In genomic region chr10:21975378-21975990, GRCh38 we compare ENCODE assay signal across 1 cellular context.
TF ChIP-seq lines count a peak whose summit lies in the region.

No MANE protein-coding gene starts in this region.

TF ChIP-seq in HEK293, 187 proteins besides CTCF, POLR2A, EP300 and RAD21 (continued from another document):
- TF ChIP-seq ZNF280D (tag by site-specific recombination; IDR thresholded peaks at IDR 0.05) (no peak), ZBTB26 (tag by site-specific recombination; optimal IDR thresholded peaks at IDR 0.05) (no peak), ZEB2 (tag by site-specific recombination; IDR thresholded peaks at IDR 0.05) (0 out of 2 replicates have a peak, but pooled peaks have one; percentile 34), IKZF3 (tag by site-specific recombination; IDR thresholded peaks at IDR 0.05) (peak; percentile 65), ZNF555 (tag by site-specific recombination; conservative IDR thresholded peaks at IDR 0.05) (no peak), ZNF416 (tag by site-specific recombination; IDR thresholded peaks at IDR 0.05) (no peak), ZNF324 (tag by site-specific recombination; IDR thresholded peaks at IDR 0.05) (no peak), ZNF175 (tag by site-specific recombination; IDR thresholded peaks at IDR 0.05) (no peak), ZNF157 (tag by site-specific recombination; IDR thresholded peaks at IDR 0.05) (no peak), ZNF510 (tag by site-specific recombination; IDR thresholded peaks at IDR 0.05; ENCODE audit: insufficient replicate concordance) (no peak), ZNF202 (tag by site-specific recombination; IDR thresholded peaks at IDR 0.05; ENCODE audit: borderline replicate concordance) (no peak), TRIM28 (IDR thresholded peaks at IDR 0.05; ENCODE audit: borderline replicate concordance, low read length) (peak; percentile 86; the same call in 1 of the 2 replicates), ZBTB20 (tag by site-specific recombination; IDR thresholded peaks at IDR 0.05) (no peak), SCRT1 (tag by site-specific recombination; IDR thresholded peaks at IDR 0.05; ENCODE audit: borderline replicate concordance) (no peak), ZNF585B (tag by site-specific recombination; IDR thresholded peaks at IDR 0.05) (no peak), ZBTB17 (tag by site-specific recombination; IDR thresholded peaks at IDR 0.05) (peak; percentile 49), ZNF24 (tag by site-specific recombination; IDR thresholded peaks at IDR 0.05) (0 out of 2 replicates have a peak, but pooled peaks have one; percentile 23), TCF7L2 (IDR thresholded peaks at IDR 0.05; ENCODE audit: borderline replicate concordance, low read depth, low read length) (peak; percentile 52; the same call in 1 of the 2 replicates), ZNF600 (tag by site-specific recombination; IDR thresholded peaks at IDR 0.05) (no peak), SP2 (tag by site-specific recombination; IDR thresholded peaks at IDR 0.05) (peak; percentile 15; the same call in 1 of the 2 replicates), PRDM1 (tag by site-specific recombination; IDR thresholded peaks at IDR 0.05) (peak; percentile 77), ZNF843 (tag by site-specific recombination; IDR thresholded peaks at IDR 0.05) (peak; percentile 86), ZNF132 (tag by site-specific recombination; IDR thresholded peaks at IDR 0.05; ENCODE audit: borderline replicate concordance) (no peak), OVOL3 (tag by site-specific recombination; IDR thresholded peaks at IDR 0.05) (peak; percentile 93)
- TF ChIP-seq, protein P1, sequence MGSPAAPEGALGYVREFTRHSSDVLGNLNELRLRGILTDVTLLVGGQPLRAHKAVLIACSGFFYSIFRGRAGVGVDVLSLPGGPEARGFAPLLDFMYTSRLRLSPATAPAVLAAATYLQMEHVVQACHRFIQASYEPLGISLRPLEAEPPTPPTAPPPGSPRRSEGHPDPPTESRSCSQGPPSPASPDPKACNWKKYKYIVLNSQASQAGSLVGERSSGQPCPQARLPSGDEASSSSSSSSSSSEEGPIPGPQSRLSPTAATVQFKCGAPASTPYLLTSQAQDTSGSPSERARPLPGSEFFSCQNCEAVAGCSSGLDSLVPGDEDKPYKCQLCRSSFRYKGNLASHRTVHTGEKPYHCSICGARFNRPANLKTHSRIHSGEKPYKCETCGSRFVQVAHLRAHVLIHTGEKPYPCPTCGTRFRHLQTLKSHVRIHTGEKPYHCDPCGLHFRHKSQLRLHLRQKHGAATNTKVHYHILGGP (tag by site-specific recombination; IDR thresholded peaks at IDR 0.05): 0 out of 2 replicates have a peak, but pooled peaks have one; percentile 17
- TF ChIP-seq, protein P2, sequence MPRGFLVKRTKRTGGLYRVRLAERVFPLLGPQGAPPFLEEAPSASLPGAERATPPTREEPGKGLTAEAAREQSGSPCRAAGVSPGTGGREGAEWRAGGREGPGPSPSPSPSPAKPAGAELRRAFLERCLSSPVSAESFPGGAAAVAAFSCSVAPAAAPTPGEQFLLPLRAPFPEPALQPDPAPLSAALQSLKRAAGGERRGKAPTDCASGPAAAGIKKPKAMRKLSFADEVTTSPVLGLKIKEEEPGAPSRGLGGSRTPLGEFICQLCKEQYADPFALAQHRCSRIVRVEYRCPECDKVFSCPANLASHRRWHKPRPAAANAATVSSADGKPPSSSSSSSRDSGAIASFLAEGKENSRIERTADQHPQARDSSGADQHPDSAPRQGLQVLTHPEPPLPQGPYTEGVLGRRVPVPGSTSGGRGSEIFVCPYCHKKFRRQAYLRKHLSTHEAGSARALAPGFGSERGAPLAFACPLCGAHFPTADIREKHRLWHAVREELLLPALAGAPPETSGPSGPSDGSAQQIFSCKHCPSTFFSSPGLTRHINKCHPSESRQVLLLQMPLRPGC (tag by site-specific recombination; IDR thresholded peaks at IDR 0.05): 0 out of 2 replicates have a peak, but pooled peaks have one; percentile 45
- TF ChIP-seq, protein P3, sequence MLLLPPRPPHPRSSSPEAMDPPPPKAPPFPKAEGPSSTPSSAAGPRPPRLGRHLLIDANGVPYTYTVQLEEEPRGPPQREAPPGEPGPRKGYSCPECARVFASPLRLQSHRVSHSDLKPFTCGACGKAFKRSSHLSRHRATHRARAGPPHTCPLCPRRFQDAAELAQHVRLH (tag by site-specific recombination; IDR thresholded peaks at IDR 0.05): peak; percentile 47; the same call in 1 of the 2 replicates
- TF ChIP-seq, protein P4, sequence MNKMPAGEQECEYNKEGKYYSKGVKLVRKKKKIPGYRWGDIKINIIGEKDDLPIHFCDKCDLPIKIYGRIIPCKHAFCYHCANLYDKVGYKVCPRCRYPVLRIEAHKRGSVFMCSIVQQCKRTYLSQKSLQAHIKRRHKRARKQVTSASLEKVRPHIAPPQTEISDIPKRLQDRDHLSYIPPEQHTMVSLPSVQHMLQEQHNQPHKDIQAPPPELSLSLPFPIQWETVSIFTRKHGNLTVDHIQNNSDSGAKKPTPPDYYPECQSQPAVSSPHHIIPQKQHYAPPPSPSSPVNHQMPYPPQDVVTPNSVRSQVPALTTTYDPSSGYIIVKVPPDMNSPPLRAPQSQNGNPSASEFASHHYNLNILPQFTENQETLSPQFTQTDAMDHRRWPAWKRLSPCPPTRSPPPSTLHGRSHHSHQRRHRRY (tag by site-specific recombination; IDR thresholded peaks at IDR 0.05): no peak
- TF ChIP-seq, protein P5, sequence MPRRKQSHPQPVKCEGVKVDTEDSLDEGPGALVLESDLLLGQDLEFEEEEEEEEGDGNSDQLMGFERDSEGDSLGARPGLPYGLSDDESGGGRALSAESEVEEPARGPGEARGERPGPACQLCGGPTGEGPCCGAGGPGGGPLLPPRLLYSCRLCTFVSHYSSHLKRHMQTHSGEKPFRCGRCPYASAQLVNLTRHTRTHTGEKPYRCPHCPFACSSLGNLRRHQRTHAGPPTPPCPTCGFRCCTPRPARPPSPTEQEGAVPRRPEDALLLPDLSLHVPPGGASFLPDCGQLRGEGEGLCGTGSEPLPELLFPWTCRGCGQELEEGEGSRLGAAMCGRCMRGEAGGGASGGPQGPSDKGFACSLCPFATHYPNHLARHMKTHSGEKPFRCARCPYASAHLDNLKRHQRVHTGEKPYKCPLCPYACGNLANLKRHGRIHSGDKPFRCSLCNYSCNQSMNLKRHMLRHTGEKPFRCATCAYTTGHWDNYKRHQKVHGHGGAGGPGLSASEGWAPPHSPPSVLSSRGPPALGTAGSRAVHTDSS (tag by site-specific recombination; IDR thresholded peaks at IDR 0.05): no peak
- TF ChIP-seq, protein P6, sequence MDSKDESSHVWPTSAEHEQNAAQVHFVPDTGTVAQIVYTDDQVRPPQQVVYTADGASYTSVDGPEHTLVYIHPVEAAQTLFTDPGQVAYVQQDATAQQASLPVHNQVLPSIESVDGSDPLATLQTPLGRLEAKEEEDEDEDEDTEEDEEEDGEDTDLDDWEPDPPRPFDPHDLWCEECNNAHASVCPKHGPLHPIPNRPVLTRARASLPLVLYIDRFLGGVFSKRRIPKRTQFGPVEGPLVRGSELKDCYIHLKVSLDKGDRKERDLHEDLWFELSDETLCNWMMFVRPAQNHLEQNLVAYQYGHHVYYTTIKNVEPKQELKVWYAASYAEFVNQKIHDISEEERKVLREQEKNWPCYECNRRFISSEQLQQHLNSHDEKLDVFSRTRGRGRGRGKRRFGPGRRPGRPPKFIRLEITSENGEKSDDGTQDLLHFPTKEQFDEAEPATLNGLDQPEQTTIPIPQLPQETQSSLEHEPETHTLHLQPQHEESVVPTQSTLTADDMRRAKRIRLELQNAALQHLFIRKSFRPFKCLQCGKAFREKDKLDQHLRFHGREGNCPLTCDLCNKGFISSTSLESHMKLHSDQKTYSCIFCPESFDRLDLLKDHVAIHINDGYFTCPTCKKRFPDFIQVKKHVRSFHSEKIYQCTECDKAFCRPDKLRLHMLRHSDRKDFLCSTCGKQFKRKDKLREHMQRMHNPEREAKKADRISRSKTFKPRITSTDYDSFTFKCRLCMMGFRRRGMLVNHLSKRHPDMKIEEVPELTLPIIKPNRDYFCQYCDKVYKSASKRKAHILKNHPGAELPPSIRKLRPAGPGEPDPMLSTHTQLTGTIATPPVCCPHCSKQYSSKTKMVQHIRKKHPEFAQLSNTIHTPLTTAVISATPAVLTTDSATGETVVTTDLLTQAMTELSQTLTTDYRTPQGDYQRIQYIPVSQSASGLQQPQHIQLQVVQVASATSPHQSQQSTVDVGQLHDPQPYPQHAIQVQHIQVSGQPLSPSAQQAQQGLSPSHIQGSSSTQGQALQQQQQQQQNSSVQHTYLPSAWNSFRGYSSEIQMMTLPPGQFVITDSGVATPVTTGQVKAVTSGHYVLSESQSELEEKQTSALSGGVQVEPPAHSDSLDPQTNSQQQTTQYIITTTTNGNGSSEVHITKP (tag by site-specific recombination; IDR thresholded peaks at IDR 0.05): peak; percentile 62; the same call in 1 of the 2 replicates
